ENCODE assay signal across 30 cellular contexts in genomic region chr5:144815131-144815530, GRCh38.
"Had no signal": no experiment of that assay in that cellular context is flagged by ENCODE, and none has a peak within 500 bp of the region (broad histone marks: within the 10 kb centered on the region; RNA-seq: fewer than 3 reads in every experiment).

No MANE protein-coding gene starts in this region.

- H3K9me3 Mint-ChIP-seq: activated CD4-positive, alpha-beta memory T cell treated with anti-CD3 and anti-CD28 coated beads, Interleukin-2, amount 10 ng/mL, durations not matched to agents 7 days and 5 days; activated CD4-positive, alpha-beta T cell treated with anti-CD3 and anti-CD28 coated beads, Interleukin-2, amount 10 ng/mL, durations not matched to agents 7 days and 5 days; activated T-cell treated with anti-CD3 and anti-CD28 coated beads, Interleukin-2, amount 50 U/mL, for 72 hours; endodermal cell had no signal

- H3K4me3 ChIP-seq: coronary artery, dorsolateral prefrontal cortex, gastrocnemius medialis, heart right ventricle had no signal

- H3K27me3 ChIP-seq: brain microvascular endothelial cell, dorsolateral prefrontal cortex, foreskin keratinocyte, gastrocnemius medialis, heart right ventricle had no signal

- H3K36me3 ChIP-seq: brain microvascular endothelial cell, gastrocnemius medialis, heart right ventricle had no signal

- ATAC-seq: activated naive CD4-positive, alpha-beta T cell treated with anti-CD3 and anti-CD28 coated beads, Interleukin-2, amount 50 U/mL, for 72 hours; activated T-cell treated with anti-CD3 and anti-CD28 coated beads, Interleukin-2, amount 50 U/mL, for 72 hours; esophagus mucosa; foreskin keratinocyte; gastrocnemius medialis; heart right ventricle; WTC11 had no signal

- H3K4me1 ChIP-seq: foreskin keratinocyte, gastrocnemius medialis, heart right ventricle had no signal

- H3K27me3 Mint-ChIP-seq: activated CD4-positive, alpha-beta memory T cell treated with anti-CD3 and anti-CD28 coated beads, Interleukin-2, amount 10 ng/mL, durations not matched to agents 7 days and 5 days; activated CD4-positive, alpha-beta T cell treated with anti-CD3 and anti-CD28 coated beads, Interleukin-2, amount 10 ng/mL, durations not matched to agents 7 days and 5 days; activated naive CD4-positive, alpha-beta T cell treated with anti-CD3 and anti-CD28 coated beads, Interleukin-2, amount 10 ng/mL, durations not matched to agents 7 days and 5 days; activated naive CD8-positive, alpha-beta T cell treated with anti-CD3 and anti-CD28 coated beads, Interleukin-2, amount 10 ng/mL, durations not matched to agents 7 days and 5 days; activated T-cell treated with anti-CD3 and anti-CD28 coated beads, Interleukin-2, amount 50 U/mL, for 24 hours; central memory CD8-positive, alpha-beta T cell; dendritic cell treated with granulocyte-macrophage colony-stimulating factor and Interleukin-4, amounts not matched to agents 40 ng/mL and 50 ng/mL, for 4 days had no signal

- DNase-seq: activated CD4-positive, alpha-beta memory T cell treated with anti-CD3 and anti-CD28 coated beads, Interleukin-2, amount 10 ng/mL, durations not matched to agents 7 days and 5 days; activated CD4-positive, alpha-beta T cell treated with anti-CD3 and anti-CD28 coated beads for 1 hour; activated CD4-positive, alpha-beta T cell treated with anti-CD3 and anti-CD28 coated beads for 4 hours; activated CD4-positive, alpha-beta T cell treated with anti-CD3 and anti-CD28 coated beads, Interleukin-2, amount 10 ng/mL, durations not matched to agents 7 days and 5 days; activated CD4-positive, alpha-beta T cell treated with anti-CD3 and anti-CD28 coated beads, Interleukin-2, amount 50 U/mL, for 4 hours; activated CD8-positive, alpha-beta memory T cell treated with anti-CD3 and anti-CD28 coated beads, Interleukin-2, amount 50 U/mL, for 48 hours; activated gamma-delta T cell; activated naive CD4-positive, alpha-beta T cell; activated naive CD4-positive, alpha-beta T cell treated with anti-CD3 and anti-CD28 coated beads, Interleukin-2, amount 10 ng/mL, durations not matched to agents 7 days and 5 days; activated naive CD8-positive, alpha-beta T cell treated with anti-CD3 and anti-CD28 coated beads, Interleukin-2, amount 10 ng/mL, durations not matched to agents 7 days and 5 days; activated T-cell treated with anti-CD3 and anti-CD28 coated beads for 4 hours; activated T-cell treated with anti-CD3 and anti-CD28 coated beads, Interleukin-2, amount 50 U/mL, for 24 hours; activated T-cell treated with anti-CD3 and anti-CD28 coated beads, Interleukin-2, amount 50 U/mL, for 72 hours; amniotic stem cell; anterior cingulate cortex; brain microvascular endothelial cell; dorsolateral prefrontal cortex; effector memory CD4-positive, alpha-beta T cell; endodermal cell; foreskin keratinocyte; gastrocnemius medialis; heart right ventricle; T-helper 2 cell had no signal

- H3K4me3 Mint-ChIP-seq: activated CD4-positive, alpha-beta memory T cell treated with anti-CD3 and anti-CD28 coated beads, Interleukin-2, amount 10 ng/mL, durations not matched to agents 7 days and 5 days; activated CD4-positive, alpha-beta T cell treated with anti-CD3 and anti-CD28 coated beads, Interleukin-2, amount 10 ng/mL, durations not matched to agents 7 days and 5 days; activated naive CD4-positive, alpha-beta T cell treated with anti-CD3 and anti-CD28 coated beads, Interleukin-2, amount 10 ng/mL, durations not matched to agents 7 days and 5 days; activated naive CD8-positive, alpha-beta T cell treated with anti-CD3 and anti-CD28 coated beads, Interleukin-2, amount 10 ng/mL, durations not matched to agents 7 days and 5 days; activated T-cell treated with anti-CD3 and anti-CD28 coated beads, Interleukin-2, amount 50 U/mL, for 24 hours; activated T-cell treated with anti-CD3 and anti-CD28 coated beads, Interleukin-2, amount 50 U/mL, for 72 hours; central memory CD8-positive, alpha-beta T cell; dendritic cell treated with granulocyte-macrophage colony-stimulating factor and Interleukin-4, amounts not matched to agents 40 ng/mL and 50 ng/mL, for 4 days; endodermal cell; WTC11 had no signal

- H3K27ac ChIP-seq: brain microvascular endothelial cell, coronary artery, dorsolateral prefrontal cortex, foreskin keratinocyte, gastrocnemius medialis, heart right ventricle, VCaP had no signal

- H3K27ac Mint-ChIP-seq: activated CD4-positive, alpha-beta memory T cell treated with anti-CD3 and anti-CD28 coated beads, Interleukin-2, amount 10 ng/mL, durations not matched to agents 7 days and 5 days; activated CD4-positive, alpha-beta T cell treated with anti-CD3 and anti-CD28 coated beads, Interleukin-2, amount 10 ng/mL, durations not matched to agents 7 days and 5 days; activated naive CD4-positive, alpha-beta T cell treated with anti-CD3 and anti-CD28 coated beads, Interleukin-2, amount 10 ng/mL, durations not matched to agents 7 days and 5 days; activated naive CD4-positive, alpha-beta T cell treated with anti-CD3 and anti-CD28 coated beads, Interleukin-2, amount 50 U/mL, for 72 hours; activated naive CD8-positive, alpha-beta T cell treated with anti-CD3 and anti-CD28 coated beads, Interleukin-2, amount 10 ng/mL, durations not matched to agents 7 days and 5 days; activated T-cell treated with anti-CD3 and anti-CD28 coated beads, Interleukin-2, amount 50 U/mL, for 24 hours; activated T-cell treated with anti-CD3 and anti-CD28 coated beads, Interleukin-2, amount 50 U/mL, for 72 hours; dendritic cell treated with granulocyte-macrophage colony-stimulating factor and Interleukin-4, amounts not matched to agents 40 ng/mL and 50 ng/mL, for 4 days; endodermal cell; WTC11 had no signal

- H3K36me3 Mint-ChIP-seq: activated naive CD4-positive, alpha-beta T cell treated with anti-CD3 and anti-CD28 coated beads, Interleukin-2, amount 10 ng/mL, durations not matched to agents 7 days and 5 days; activated naive CD4-positive, alpha-beta T cell treated with anti-CD3 and anti-CD28 coated beads, Interleukin-2, amount 50 U/mL, for 72 hours; activated naive CD8-positive, alpha-beta T cell treated with anti-CD3 and anti-CD28 coated beads, Interleukin-2, amount 10 ng/mL, durations not matched to agents 7 days and 5 days; WTC11 had no signal

- H3K9me3 ChIP-seq: gastrocnemius medialis had no signal

- H3K4me1 Mint-ChIP-seq: activated CD4-positive, alpha-beta memory T cell treated with anti-CD3 and anti-CD28 coated beads, Interleukin-2, amount 10 ng/mL, durations not matched to agents 7 days and 5 days; activated CD4-positive, alpha-beta T cell treated with anti-CD3 and anti-CD28 coated beads, Interleukin-2, amount 10 ng/mL, durations not matched to agents 7 days and 5 days; activated naive CD4-positive, alpha-beta T cell treated with anti-CD3 and anti-CD28 coated beads, Interleukin-2, amount 10 ng/mL, durations not matched to agents 7 days and 5 days; activated naive CD8-positive, alpha-beta T cell treated with anti-CD3 and anti-CD28 coated beads, Interleukin-2, amount 10 ng/mL, durations not matched to agents 7 days and 5 days; central memory CD8-positive, alpha-beta T cell; endodermal cell; WTC11 had no signal
